ENCODE assay signal across 36 cellular contexts in genomic region chr6:130815200-130816071, GRCh38. TPM values are rescaled to one million over a fixed set of nuclear protein-coding genes. Genes with fewer than 3 reads are reported as not detected.
"Had no signal": no experiment of that assay in that cellular context is flagged by ENCODE, and none has a peak within 500 bp of the region (broad histone marks: within the 10 kb centered on the region; RNA-seq: fewer than 3 reads in every experiment).

No MANE protein-coding gene starts in this region.

- DNase-seq: activated CD4-positive, alpha-beta memory T cell treated with anti-CD3 and anti-CD28 coated beads, Interleukin-2, amount 10 ng/mL, durations not matched to agents 7 days and 5 days; activated CD4-positive, alpha-beta T cell treated with anti-CD3 and anti-CD28 coated beads for 36 hours; activated CD8-positive, alpha-beta memory T cell treated with anti-CD3 and anti-CD28 coated beads for 24 hours; activated CD8-positive, alpha-beta memory T cell treated with anti-CD3 and anti-CD28 coated beads, Interleukin-2, amount 10 ng/mL, durations not matched to agents 7 days and 5 days; activated CD8-positive, alpha-beta memory T cell treated with anti-CD3 and anti-CD28 coated beads, Interleukin-2, amount 50 U/mL, for 48 hours; activated gamma-delta T cell; activated naive CD4-positive, alpha-beta T cell treated with Interleukin-2 at 50 U/mL for 16 hours; activated naive CD8-positive, alpha-beta T cell treated with anti-CD3 and anti-CD28 coated beads, Interleukin-2, amount 10 ng/mL, durations not matched to agents 7 days and 5 days; activated T-cell treated with anti-CD3 and anti-CD28 coated beads, Interleukin-2, amount 50 U/mL, for 48 hours; body of pancreas; Kasumi-1; MG63; NCI-H1048; NCI-H1105 treated with DMSO at 0.1 percent for 48 hours; NCI-H1436; NCI-H1694; NCI-H1930; NCI-H2081 treated with DMSO at 0.1 percent for 48 hours; NCI-H2171; NCI-H510A; NCI-H526; NCI-H748 treated with DMSO at 0.1 percent for 48 hours; NK-92 treated with Interleukin-12 subunit alpha and Interleukin-12 subunit beta, amount 100 ng/mL, for 24 hours; PC-3; Peyer's patch; RPMI8226; SHP77 treated with DMSO at 0.1 percent for 48 hours; SK-N-SH had no signal

- H3K4me2 ChIP-seq: SK-N-SH had no signal

- H3K9me3 ChIP-seq: body of pancreas, MG63, SJSA1, SK-N-SH had no signal

- ATAC-seq: activated CD4-positive, alpha-beta T cell treated with anti-CD3 and anti-CD28 coated beads for 36 hours; activated CD4-positive, CD25-positive, alpha-beta regulatory T cell treated with anti-CD3 and anti-CD28 coated beads, Interleukin-2, amount 50 U/mL, for 24 hours; activated CD8-positive, alpha-beta memory T cell treated with anti-CD3 and anti-CD28 coated beads, Interleukin-2, amount 10 ng/mL, durations not matched to agents 7 days and 5 days; body of pancreas; PC-3 had no signal

- H3K4me3 Mint-ChIP-seq: activated CD4-positive, alpha-beta memory T cell treated with anti-CD3 and anti-CD28 coated beads, Interleukin-2, amount 10 ng/mL, durations not matched to agents 7 days and 5 days; activated CD4-positive, alpha-beta T cell treated with anti-CD3 and anti-CD28 coated beads for 36 hours; activated CD8-positive, alpha-beta memory T cell treated with anti-CD3 and anti-CD28 coated beads, Interleukin-2, amount 10 ng/mL, durations not matched to agents 7 days and 5 days; activated naive CD4-positive, alpha-beta T cell treated with anti-CD3 and anti-CD28 coated beads, Interleukin-2, amount 50 U/mL, for 24 hours; activated naive CD8-positive, alpha-beta T cell treated with anti-CD3 and anti-CD28 coated beads, Interleukin-2, amount 10 ng/mL, durations not matched to agents 7 days and 5 days; T-helper 1 cell treated with Interleukin-12 subunit alpha and Interleukin-12 subunit beta and Interleukin-4 antibody, amounts not matched to agents 30 μg/mL and 1 μg/mL, for 36 hours; T-helper 2 cell treated with Interferon-gamma antibody and Interleukin-4, amounts not matched to agents 5 μg/mL and 100 μg/mL, for 36 hours had no signal

- H3K27ac Mint-ChIP-seq: activated CD4-positive, alpha-beta memory T cell treated with anti-CD3 and anti-CD28 coated beads, Interleukin-2, amount 10 ng/mL, durations not matched to agents 7 days and 5 days; activated CD4-positive, alpha-beta T cell treated with anti-CD3 and anti-CD28 coated beads for 36 hours; activated CD8-positive, alpha-beta memory T cell treated with anti-CD3 and anti-CD28 coated beads, Interleukin-2, amount 10 ng/mL, durations not matched to agents 7 days and 5 days; activated naive CD4-positive, alpha-beta T cell treated with anti-CD3 and anti-CD28 coated beads, Interleukin-2, amount 50 U/mL, for 24 hours; activated naive CD8-positive, alpha-beta T cell treated with anti-CD3 and anti-CD28 coated beads, Interleukin-2, amount 10 ng/mL, durations not matched to agents 7 days and 5 days; T-helper 1 cell treated with Interleukin-12 subunit alpha and Interleukin-12 subunit beta and Interleukin-4 antibody, amounts not matched to agents 30 μg/mL and 1 μg/mL, for 36 hours; T-helper 2 cell treated with Interferon-gamma antibody and Interleukin-4, amounts not matched to agents 5 μg/mL and 100 μg/mL, for 36 hours had no signal

- H3K27me3 ChIP-seq: body of pancreas, breast epithelium, MG63, Peyer's patch, SJSA1 had no signal

- H3K27ac ChIP-seq: body of pancreas, breast epithelium, Peyer's patch, SJSA1 had no signal

- H3K9me2 ChIP-seq: SK-N-SH had no signal

- H3K36me3 ChIP-seq: breast epithelium, MG63, Peyer's patch, SJSA1 had no signal

- H3K4me1 Mint-ChIP-seq: activated CD4-positive, alpha-beta memory T cell treated with anti-CD3 and anti-CD28 coated beads, Interleukin-2, amount 10 ng/mL, durations not matched to agents 7 days and 5 days; activated CD4-positive, alpha-beta T cell treated with anti-CD3 and anti-CD28 coated beads for 36 hours; activated naive CD4-positive, alpha-beta T cell treated with anti-CD3 and anti-CD28 coated beads, Interleukin-2, amount 50 U/mL, for 24 hours had no signal

- H3K9me3 Mint-ChIP-seq: T-helper 2 cell treated with Interferon-gamma antibody and Interleukin-4, amounts not matched to agents 5 μg/mL and 100 μg/mL, for 36 hours had no signal

- H3K27me3 Mint-ChIP-seq: activated CD4-positive, alpha-beta memory T cell treated with anti-CD3 and anti-CD28 coated beads, Interleukin-2, amount 10 ng/mL, durations not matched to agents 7 days and 5 days; activated CD8-positive, alpha-beta memory T cell treated with anti-CD3 and anti-CD28 coated beads, Interleukin-2, amount 10 ng/mL, durations not matched to agents 7 days and 5 days had no signal

- H3K4me1 ChIP-seq: body of pancreas, breast epithelium, Peyer's patch had no signal

- H3K4me3 ChIP-seq: body of pancreas, breast epithelium, MG63, Peyer's patch, SJSA1 had no signal

RNA-seq across cellular contexts. Expression of gene SMLR1, which starts 11.8 kb away (rescaled TPM):
- total RNA-seq: activated CD4-positive, alpha-beta memory T cell treated with anti-CD3 and anti-CD28 coated beads, Interleukin-2, amount 10 ng/mL, durations not matched to agents 7 days and 5 days; activated CD4-positive, alpha-beta T cell treated with anti-CD3 and anti-CD28 coated beads for 36 hours; activated CD8-positive, alpha-beta memory T cell treated with anti-CD3 and anti-CD28 coated beads, Interleukin-2, amount 10 ng/mL, durations not matched to agents 7 days and 5 days; activated naive CD8-positive, alpha-beta T cell treated with anti-CD3 and anti-CD28 coated beads, Interleukin-2, amount 10 ng/mL, durations not matched to agents 7 days and 5 days; astrocyte; breast epithelium; cardiac septum; PC-3; SJSA1 had no signal
